In the genomic region with DNA sequence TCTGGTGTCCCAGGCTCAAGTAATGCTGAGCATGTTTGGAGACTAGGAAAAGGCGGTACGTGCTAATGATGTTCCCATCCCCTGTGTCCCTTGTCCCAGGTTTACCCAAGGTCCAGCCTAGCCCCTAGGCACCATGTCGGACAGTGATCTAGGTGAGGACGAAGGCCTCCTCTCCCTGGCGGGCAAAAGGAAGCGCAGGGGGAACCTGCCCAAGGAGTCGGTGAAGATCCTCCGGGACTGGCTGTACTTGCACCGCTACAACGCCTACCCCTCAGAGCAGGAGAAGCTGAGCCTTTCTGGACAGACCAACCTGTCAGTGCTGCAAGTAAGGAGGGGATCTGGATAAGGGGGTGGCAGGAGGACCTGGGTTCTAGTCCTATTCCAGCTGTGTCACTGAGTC, we compare ENCODE assay signal across 18 cellular contexts. TPM values are rescaled to one million over a fixed set of nuclear protein-coding genes. Genes with fewer than 3 reads are reported as not detected.
A peak's percentile ranks its signal among the peaks of the same experiment; 100 is the strongest.
DNase-seq lines count a peak whose midpoint lies in the region; ATAC-seq, FAIRE-seq and TF ChIP-seq lines count a peak whose summit lies in the region.
"Had no signal": no experiment of that assay in that cellular context is flagged by ENCODE, and none has a peak within 500 bp of the region (broad histone marks: within the 10 kb centered on the region; RNA-seq: fewer than 3 reads in every experiment).

No MANE protein-coding gene starts in this region.

- peaks cover 60% of the 10 kb centered on the region for H3K36me3 Mint-ChIP-seq in activated CD8-positive, alpha-beta T cell treated with anti-CD3 and anti-CD28 coated beads for 36 hours (ENCODE audit: low read depth)
- H3K36me3 Mint-ChIP-seq in activated CD8-positive, alpha-beta T cell treated with anti-CD3 and anti-CD28 coated beads, Interleukin-2, amount 10 ng/mL, durations not matched to agents 7 days and 5 days (ENCODE audit: low read depth) = peaks cover 53% of the 10 kb centered on the region

- H3K9me3 Mint-ChIP-seq in activated CD8-positive, alpha-beta T cell treated with anti-CD3 and anti-CD28 coated beads for 36 hours = no peaks in the 10 kb centered on the region
- H3K9me3 Mint-ChIP-seq in activated CD8-positive, alpha-beta T cell treated with anti-CD3 and anti-CD28 coated beads, Interleukin-2, amount 10 ng/mL, durations not matched to agents 7 days and 5 days (ENCODE audit: insufficient read depth) = no peaks in the 10 kb centered on the region

- POLR2A ChIA-PET in activated CD8-positive, alpha-beta T cell treated with anti-CD3 and anti-CD28 coated beads for 36 hours (lab: Charles Lee) = interaction anchor here (2.4 to 13.8 kb wide), 2 partner anchors 13 to 27 kb away, joined by 7 to 214 read pairs; partner anchors contain the start of gene RAB5IF
- POLR2A ChIA-PET in activated CD8-positive, alpha-beta T cell treated with anti-CD3 and anti-CD28 coated beads, Interleukin-2, amount 10 ng/mL, durations not matched to agents 7 days and 5 days (lab: Charles Lee) = interaction anchor here (1.2 to 6.6 kb wide), 3 partner anchors 16 to 67 kb away, joined by 3 to 60 read pairs (median 7); partner anchors contain the start of gene RAB5IF
- POLR2A ChIA-PET in RWPE1 (lab: Yijun Ruan, JAX; ENCODE audit: low non-redundant PET) = interaction anchor here (1.1 kb wide), 1 partner anchor 283 kb away, joined by 4 read pairs; no protein-coding TSS in a partner anchor

- peaks cover 46% of the 10 kb centered on the region for H3K4me1 Mint-ChIP-seq in activated CD8-positive, alpha-beta T cell treated with anti-CD3 and anti-CD28 coated beads for 36 hours (ENCODE audit: low read depth)
- H3K4me1 Mint-ChIP-seq in activated CD8-positive, alpha-beta T cell treated with anti-CD3 and anti-CD28 coated beads, Interleukin-2, amount 10 ng/mL, durations not matched to agents 7 days and 5 days (ENCODE audit: low read depth) = peaks cover 46% of the 10 kb centered on the region

- H3K4me2 ChIP-seq in Loucy (ENCODE audit: low read depth, low read length, poor library complexity, severe bottlenecking) = peak overlapping the region; percentile 11
- no peak overlapping the region for H3K4me2 ChIP-seq in osteoblast (ENCODE audit: insufficient read depth, low read length)
- H3K4me2 ChIP-seq: KMS-11 had no signal

- intact Hi-C loops in activated CD8-positive, alpha-beta T cell treated with anti-CD3 and anti-CD28 coated beads for 36 hours (cut with micrococcal nuclease) = no loop called here

- ATAC-seq in activated CD8-positive, alpha-beta T cell treated with anti-CD3 and anti-CD28 coated beads for 36 hours = no peak
- no peak for ATAC-seq in activated CD8-positive, alpha-beta T cell treated with anti-CD3 and anti-CD28 coated beads, Interleukin-2, amount 10 ng/mL, durations not matched to agents 7 days and 5 days
- ATAC-seq in GM21381 (IDR thresholded peaks at IDR 0.05; ENCODE audit: unreplicated experiment) = no peak
- ATAC-seq: HCT116 had no signal

- peaks cover 56% of the 10 kb centered on the region for H3K79me2 ChIP-seq in Loucy (ENCODE audit: insufficient read depth, low read length)
- H3K79me2 ChIP-seq in osteoblast (ENCODE audit: insufficient read depth, low read length) = peaks cover 13% of the 10 kb centered on the region

- H2AFZ ChIP-seq in Loucy (ENCODE audit: low read length) = no peak overlapping the region
- H2AFZ ChIP-seq in osteoblast (ENCODE audit: low read length) = no peak overlapping the region

- no peak overlapping the region for H3K27ac ChIP-seq in osteoblast (ENCODE audit: low read depth, low read length)
- H3K27ac ChIP-seq in RWPE1 = no peak overlapping the region
- H3K27ac ChIP-seq: 22Rv1; BLaER1 treated with 17β-estradiol and CSF1 and Interleukin-3, amounts not matched to agents 10 nM and 100 nM; HL-60; KMS-11 had no signal

- FAIRE-seq in GM12892 (lab: Jason Lieb, UNC) = no peak
- FAIRE-seq: H54 had no signal

- no peaks in the 10 kb centered on the region for H3K9me2 ChIP-seq in Loucy (replicated peaks; ENCODE audit: low read depth, low read length)

- no peaks in the 10 kb centered on the region for H3F3A ChIP-seq in Loucy (ENCODE audit: low read depth)

- H3K9me3 ChIP-seq in Loucy (ENCODE audit: insufficient read depth, low read depth, low read length) (no peaks in the 10 kb centered on the region), osteoblast (ENCODE audit: low read depth, low read length) (no peaks in the 10 kb centered on the region)
- H3K9me3 ChIP-seq: BLaER1 treated with 17β-estradiol and CSF1 and Interleukin-3, amounts not matched to agents 10 nM and 100 nM had no signal

- CTCF ChIA-PET in activated CD8-positive, alpha-beta T cell treated with anti-CD3 and anti-CD28 coated beads for 36 hours (lab: Charles Lee) = interaction anchor here (1.9 to 4.6 kb wide), 2 partner anchors 11 to 26 kb away, joined by 4 to 25 read pairs; partner anchors contain the start of gene RAB5IF
- CTCF ChIA-PET in activated CD8-positive, alpha-beta T cell treated with anti-CD3 and anti-CD28 coated beads, Interleukin-2, amount 10 ng/mL, durations not matched to agents 7 days and 5 days (lab: Charles Lee) = interaction anchor here (1.5 to 6.2 kb wide), 2 partner anchors 10 to 26 kb away, joined by 6 to 44 read pairs; partner anchors contain the start of gene RAB5IF
- CTCF ChIA-PET in RWPE1 (lab: Yijun Ruan, JAX) = interaction anchor here (0.6 to 1.2 kb wide), 3 partner anchors 18 to 376 kb away, joined by 4 to 8 read pairs (median 6); no protein-coding TSS in a partner anchor

- H3K27me3 ChIP-seq in Loucy (ENCODE audit: insufficient read depth, low read length, poor library complexity, severe bottlenecking) (peaks cover 5% of the 10 kb centered on the region), osteoblast (ENCODE audit: insufficient read depth, low read length) (no peaks in the 10 kb centered on the region)
- H3K27me3 ChIP-seq: BLaER1 treated with 17β-estradiol and CSF1 and Interleukin-3, amounts not matched to agents 10 nM and 100 nM had no signal

- no peaks in the 10 kb centered on the region for H3K27me3 Mint-ChIP-seq in activated CD8-positive, alpha-beta T cell treated with anti-CD3 and anti-CD28 coated beads for 36 hours
- H3K27me3 Mint-ChIP-seq in activated CD8-positive, alpha-beta T cell treated with anti-CD3 and anti-CD28 coated beads, Interleukin-2, amount 10 ng/mL, durations not matched to agents 7 days and 5 days (ENCODE audit: low read depth) = no peaks in the 10 kb centered on the region
- H3K27me3 Mint-ChIP-seq: CD4-positive, CD25-positive, alpha-beta regulatory T cell had no signal

- no peak overlapping the region for H3K4me3 ChIP-seq in Loucy (ENCODE audit: low read length, poor library complexity, severe bottlenecking)
- H3K4me3 ChIP-seq in osteoblast (ENCODE audit: insufficient read depth, low read length) = no peak overlapping the region
- H3K4me3 ChIP-seq: BLaER1 treated with 17β-estradiol and CSF1 and Interleukin-3, amounts not matched to agents 10 nM and 100 nM had no signal

- no peak for DNase-seq in activated CD8-positive, alpha-beta T cell treated with anti-CD3 and anti-CD28 coated beads for 36 hours
- no peak for DNase-seq in activated CD8-positive, alpha-beta T cell treated with anti-CD3 and anti-CD28 coated beads, Interleukin-2, amount 10 ng/mL, durations not matched to agents 7 days and 5 days
- DNase-seq in GM12892 (ENCODE audit: insufficient read length) (no peak), osteoblast (ENCODE audit: insufficient read length, low spot score, missing footprints) (peak; percentile 62), foreskin melanocyte (no peak), RWPE1 (ENCODE audit: low spot score) (no peak)
- DNase-seq: AML-193; Calu3; CD4-positive, CD25-positive, alpha-beta regulatory T cell; DMS 273 treated with DMSO at 0.1 percent for 48 hours had no signal

- peak; percentile 34; the same call in 1 of the 2 replicates for TF ChIP-seq POLR2A in GM12892 (IDR thresholded peaks at IDR 0.05; ENCODE audit: low read depth, low read length)

- H3K36me3 ChIP-seq in Loucy (ENCODE audit: insufficient read depth, low read length) (peaks cover 48% of the 10 kb centered on the region; the same call in 1 of the 2 replicates), osteoblast (ENCODE audit: insufficient read depth, low read length) (peaks cover 9% of the 10 kb centered on the region)

- H3K9ac ChIP-seq in Loucy (ENCODE audit: low read depth, low read length, poor library complexity, severe bottlenecking) = no peak overlapping the region
- H3K9ac ChIP-seq: KMS-11 had no signal

- H3K4me3 Mint-ChIP-seq in activated CD8-positive, alpha-beta T cell treated with anti-CD3 and anti-CD28 coated beads for 36 hours = no peak overlapping the region
- no peak overlapping the region for H3K4me3 Mint-ChIP-seq in activated CD8-positive, alpha-beta T cell treated with anti-CD3 and anti-CD28 coated beads, Interleukin-2, amount 10 ng/mL, durations not matched to agents 7 days and 5 days

- peak overlapping the region; percentile 52 for H3K27ac Mint-ChIP-seq in activated CD8-positive, alpha-beta T cell treated with anti-CD3 and anti-CD28 coated beads for 36 hours
- H3K27ac Mint-ChIP-seq in activated CD8-positive, alpha-beta T cell treated with anti-CD3 and anti-CD28 coated beads, Interleukin-2, amount 10 ng/mL, durations not matched to agents 7 days and 5 days = no peak overlapping the region

- H3K4me1 ChIP-seq in Loucy (ENCODE audit: insufficient read depth, low read length, poor library complexity, severe bottlenecking) (peaks cover 29% of the 10 kb centered on the region), osteoblast (ENCODE audit: insufficient read depth, low read length) (peaks cover 11% of the 10 kb centered on the region)

- TF ChIP-seq CTCF in activated CD8-positive, alpha-beta T cell treated with anti-CD3 and anti-CD28 coated beads for 36 hours (IDR thresholded peaks at IDR 0.05) = no peak
- TF ChIP-seq CTCF in Loucy (conservative IDR thresholded peaks at IDR 0.05; ENCODE audit: low read length) (no peak), osteoblast (IDR thresholded peaks at IDR 0.05; ENCODE audit: extremely low read depth, low read depth, low read length) (no peak), RWPE1 (conservative IDR thresholded peaks at IDR 0.05; ENCODE audit: low read depth) (no peak)

- peaks cover 38% of the 10 kb centered on the region for H4K20me1 ChIP-seq in Loucy (ENCODE audit: insufficient read depth, low read length, poor library complexity, severe bottlenecking)
- peaks cover 28% of the 10 kb centered on the region for H4K20me1 ChIP-seq in osteoblast (ENCODE audit: insufficient read depth, low read length)

RNA-seq across cellular contexts. Expression of gene TGIF2, which starts 5.2 kb away (rescaled TPM):
- 10 to 100 TPM; 55.3 to 56.8 TPM for total RNA-seq in activated CD8-positive, alpha-beta T cell treated with anti-CD3 and anti-CD28 coated beads for 36 hours
- total RNA-seq in activated CD8-positive, alpha-beta T cell treated with anti-CD3 and anti-CD28 coated beads, Interleukin-2, amount 10 ng/mL, durations not matched to agents 7 days and 5 days = 10 to 100 TPM; 29.2 to 32.9 TPM
- polyA plus RNA-seq in GM12892 (2012; ENCODE audit: missing spikeins) = 24.2 TPM
- total RNA-seq in osteoblast = 9.7 and 10.9 TPM in 2 replicates

RNA-seq across cellular contexts. Expression of gene RAB5IF, which starts 26.9 kb away (rescaled TPM):
- total RNA-seq in activated CD8-positive, alpha-beta T cell treated with anti-CD3 and anti-CD28 coated beads for 36 hours = 10 to 100 TPM; 74.5 to 77.1 TPM
- 100 to 1,000 TPM; 108 to 109 TPM for total RNA-seq in activated CD8-positive, alpha-beta T cell treated with anti-CD3 and anti-CD28 coated beads, Interleukin-2, amount 10 ng/mL, durations not matched to agents 7 days and 5 days
- 71.4 TPM for polyA plus RNA-seq in GM12892 (2012; ENCODE audit: missing spikeins)
- 54.2 and 59.7 TPM in 2 replicates for total RNA-seq in osteoblast

RNA-seq across cellular contexts. Expression of gene MYL9, which starts 37.3 kb away (rescaled TPM):
- total RNA-seq in activated CD8-positive, alpha-beta T cell treated with anti-CD3 and anti-CD28 coated beads for 36 hours = not detected
- total RNA-seq in activated CD8-positive, alpha-beta T cell treated with anti-CD3 and anti-CD28 coated beads, Interleukin-2, amount 10 ng/mL, durations not matched to agents 7 days and 5 days = under 1 TPM; 0.18 to 0.31 TPM
- polyA plus RNA-seq in GM12892 (2012; ENCODE audit: missing spikeins) = 14.5 TPM
- total RNA-seq in osteoblast = 135 and 141 TPM in 2 replicates
- polyA plus RNA-seq: CD4-positive, CD25-positive, alpha-beta regulatory T cell had no signal

Comparison
In these comparisons a context has a peak if more than half of its experiments do, and no peak if none do; other contexts are left out.
1. RNA of gene MYL9, which starts 37.3 kb away (total RNA-seq): 135 to 141 TPM in osteoblast; 0.18 to 0.31 TPM in activated CD8-positive, alpha-beta T cell treated with anti-CD3 and anti-CD28 coated beads, Interleukin-2, amount 10 ng/mL, durations not matched to agents 7 days and 5 days and not detected in activated CD8-positive, alpha-beta T cell treated with anti-CD3 and anti-CD28 coated beads for 36 hours; every median in the first group is over 100 times any median in the second.